1 cellular context compared by ENCODE assay signal in the genomic region with DNA sequence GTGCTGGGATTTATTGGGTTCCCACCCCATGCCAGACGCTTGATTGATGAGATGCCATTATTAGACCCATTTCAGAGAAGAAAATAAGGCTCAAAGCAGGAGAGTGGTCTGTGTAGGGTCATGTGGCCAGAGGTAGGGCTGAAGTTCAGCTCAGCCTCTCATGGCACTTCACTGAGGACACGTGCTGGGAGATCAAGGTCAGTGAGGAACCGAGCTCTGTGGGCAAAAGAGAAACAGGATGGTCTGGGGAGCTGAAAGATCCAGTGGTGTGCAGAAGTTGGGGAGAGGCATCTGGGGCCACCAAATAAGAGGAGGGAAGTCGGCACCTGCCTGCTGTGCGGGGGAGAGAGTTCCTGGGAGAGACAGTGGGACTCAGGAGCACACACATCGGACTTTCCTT.
TF ChIP-seq lines count a peak whose summit lies in the region.

No MANE protein-coding gene starts in this region.

TF ChIP-seq in GM23338, 12 proteins besides CTCF, POLR2A, EP300 and RAD21 (continued from another document):
- TF ChIP-seq, protein P1, sequence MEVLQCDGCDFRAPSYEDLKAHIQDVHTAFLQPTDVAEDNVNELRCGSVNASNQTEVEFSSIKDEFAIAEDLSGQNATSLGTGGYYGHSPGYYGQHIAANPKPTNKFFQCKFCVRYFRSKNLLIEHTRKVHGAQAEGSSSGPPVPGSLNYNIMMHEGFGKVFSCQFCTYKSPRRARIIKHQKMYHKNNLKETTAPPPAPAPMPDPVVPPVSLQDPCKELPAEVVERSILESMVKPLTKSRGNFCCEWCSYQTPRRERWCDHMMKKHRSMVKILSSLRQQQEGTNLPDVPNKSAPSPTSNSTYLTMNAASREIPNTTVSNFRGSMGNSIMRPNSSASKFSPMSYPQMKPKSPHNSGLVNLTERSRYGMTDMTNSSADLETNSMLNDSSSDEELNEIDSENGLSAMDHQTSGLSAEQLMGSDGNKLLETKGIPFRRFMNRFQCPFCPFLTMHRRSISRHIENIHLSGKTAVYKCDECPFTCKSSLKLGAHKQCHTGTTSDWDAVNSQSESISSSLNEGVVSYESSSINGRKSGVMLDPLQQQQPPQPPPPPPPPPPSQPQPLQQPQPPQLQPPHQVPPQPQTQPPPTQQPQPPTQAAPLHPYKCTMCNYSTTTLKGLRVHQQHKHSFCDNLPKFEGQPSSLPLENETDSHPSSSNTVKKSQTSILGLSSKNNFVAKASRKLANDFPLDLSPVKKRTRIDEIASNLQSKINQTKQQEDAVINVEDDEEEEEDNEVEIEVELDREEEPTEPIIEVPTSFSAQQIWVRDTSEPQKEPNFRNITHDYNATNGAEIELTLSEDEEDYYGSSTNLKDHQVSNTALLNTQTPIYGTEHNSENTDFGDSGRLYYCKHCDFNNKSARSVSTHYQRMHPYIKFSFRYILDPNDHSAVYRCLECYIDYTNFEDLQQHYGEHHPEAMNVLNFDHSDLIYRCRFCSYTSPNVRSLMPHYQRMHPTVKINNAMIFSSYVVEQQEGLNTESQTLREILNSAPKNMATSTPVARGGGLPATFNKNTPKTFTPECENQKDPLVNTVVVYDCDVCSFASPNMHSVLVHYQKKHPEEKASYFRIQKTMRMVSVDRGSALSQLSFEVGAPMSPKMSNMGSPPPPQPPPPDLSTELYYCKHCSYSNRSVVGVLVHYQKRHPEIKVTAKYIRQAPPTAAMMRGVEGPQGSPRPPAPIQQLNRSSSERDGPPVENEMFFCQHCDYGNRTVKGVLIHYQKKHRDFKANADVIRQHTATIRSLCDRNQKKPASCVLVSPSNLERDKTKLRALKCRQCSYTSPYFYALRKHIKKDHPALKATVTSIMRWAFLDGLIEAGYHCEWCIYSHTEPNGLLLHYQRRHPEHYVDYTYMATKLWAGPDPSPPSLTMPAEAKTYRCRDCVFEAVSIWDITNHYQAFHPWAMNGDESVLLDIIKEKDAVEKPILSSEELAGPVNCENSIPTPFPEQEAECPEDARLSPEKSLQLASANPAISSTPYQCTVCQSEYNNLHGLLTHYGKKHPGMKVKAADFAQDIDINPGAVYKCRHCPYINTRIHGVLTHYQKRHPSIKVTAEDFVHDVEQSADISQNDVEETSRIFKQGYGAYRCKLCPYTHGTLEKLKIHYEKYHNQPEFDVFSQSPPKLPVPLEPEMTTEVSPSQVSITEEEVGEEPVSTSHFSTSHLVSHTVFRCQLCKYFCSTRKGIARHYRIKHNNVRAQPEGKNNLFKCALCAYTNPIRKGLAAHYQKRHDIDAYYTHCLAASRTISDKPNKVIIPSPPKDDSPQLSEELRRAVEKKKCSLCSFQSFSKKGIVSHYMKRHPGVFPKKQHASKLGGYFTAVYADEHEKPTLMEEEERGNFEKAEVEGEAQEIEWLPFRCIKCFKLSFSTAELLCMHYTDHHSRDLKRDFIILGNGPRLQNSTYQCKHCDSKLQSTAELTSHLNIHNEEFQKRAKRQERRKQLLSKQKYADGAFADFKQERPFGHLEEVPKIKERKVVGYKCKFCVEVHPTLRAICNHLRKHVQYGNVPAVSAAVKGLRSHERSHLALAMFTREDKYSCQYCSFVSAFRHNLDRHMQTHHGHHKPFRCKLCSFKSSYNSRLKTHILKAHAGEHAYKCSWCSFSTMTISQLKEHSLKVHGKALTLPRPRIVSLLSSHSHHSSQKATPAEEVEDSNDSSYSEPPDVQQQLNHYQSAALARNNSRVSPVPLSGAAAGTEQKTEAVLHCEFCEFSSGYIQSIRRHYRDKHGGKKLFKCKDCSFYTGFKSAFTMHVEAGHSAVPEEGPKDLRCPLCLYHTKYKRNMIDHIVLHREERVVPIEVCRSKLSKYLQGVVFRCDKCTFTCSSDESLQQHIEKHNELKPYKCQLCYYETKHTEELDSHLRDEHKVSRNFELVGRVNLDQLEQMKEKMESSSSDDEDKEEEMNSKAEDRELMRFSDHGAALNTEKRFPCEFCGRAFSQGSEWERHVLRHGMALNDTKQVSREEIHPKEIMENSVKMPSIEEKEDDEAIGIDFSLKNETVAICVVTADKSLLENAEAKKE (CRISPR knock-in tag; IDR thresholded peaks at IDR 0.05), result no peak
- TF ChIP-seq NANOG (IDR thresholded peaks at IDR 0.05; ENCODE audit: borderline replicate concordance), result no peak
- no peak for TF ChIP-seq ZNF114 (CRISPR knock-in tag; IDR thresholded peaks at IDR 0.05)
- TF ChIP-seq POLR2AphosphoS5 (IDR thresholded peaks at IDR 0.05; ENCODE audit: low read depth), result no peak
- no peak for TF ChIP-seq ZNF331 (CRISPR knock-in tag; IDR thresholded peaks at IDR 0.05; ENCODE audit: low read depth)
- TF ChIP-seq, protein P2, sequence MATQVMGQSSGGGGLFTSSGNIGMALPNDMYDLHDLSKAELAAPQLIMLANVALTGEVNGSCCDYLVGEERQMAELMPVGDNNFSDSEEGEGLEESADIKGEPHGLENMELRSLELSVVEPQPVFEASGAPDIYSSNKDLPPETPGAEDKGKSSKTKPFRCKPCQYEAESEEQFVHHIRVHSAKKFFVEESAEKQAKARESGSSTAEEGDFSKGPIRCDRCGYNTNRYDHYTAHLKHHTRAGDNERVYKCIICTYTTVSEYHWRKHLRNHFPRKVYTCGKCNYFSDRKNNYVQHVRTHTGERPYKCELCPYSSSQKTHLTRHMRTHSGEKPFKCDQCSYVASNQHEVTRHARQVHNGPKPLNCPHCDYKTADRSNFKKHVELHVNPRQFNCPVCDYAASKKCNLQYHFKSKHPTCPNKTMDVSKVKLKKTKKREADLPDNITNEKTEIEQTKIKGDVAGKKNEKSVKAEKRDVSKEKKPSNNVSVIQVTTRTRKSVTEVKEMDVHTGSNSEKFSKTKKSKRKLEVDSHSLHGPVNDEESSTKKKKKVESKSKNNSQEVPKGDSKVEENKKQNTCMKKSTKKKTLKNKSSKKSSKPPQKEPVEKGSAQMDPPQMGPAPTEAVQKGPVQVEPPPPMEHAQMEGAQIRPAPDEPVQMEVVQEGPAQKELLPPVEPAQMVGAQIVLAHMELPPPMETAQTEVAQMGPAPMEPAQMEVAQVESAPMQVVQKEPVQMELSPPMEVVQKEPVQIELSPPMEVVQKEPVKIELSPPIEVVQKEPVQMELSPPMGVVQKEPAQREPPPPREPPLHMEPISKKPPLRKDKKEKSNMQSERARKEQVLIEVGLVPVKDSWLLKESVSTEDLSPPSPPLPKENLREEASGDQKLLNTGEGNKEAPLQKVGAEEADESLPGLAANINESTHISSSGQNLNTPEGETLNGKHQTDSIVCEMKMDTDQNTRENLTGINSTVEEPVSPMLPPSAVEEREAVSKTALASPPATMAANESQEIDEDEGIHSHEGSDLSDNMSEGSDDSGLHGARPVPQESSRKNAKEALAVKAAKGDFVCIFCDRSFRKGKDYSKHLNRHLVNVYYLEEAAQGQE (IDR thresholded peaks at IDR 0.05; ENCODE audit: unreplicated experiment), result no peak
